15 cellular contexts compared by ENCODE assay signal in the genomic region with DNA sequence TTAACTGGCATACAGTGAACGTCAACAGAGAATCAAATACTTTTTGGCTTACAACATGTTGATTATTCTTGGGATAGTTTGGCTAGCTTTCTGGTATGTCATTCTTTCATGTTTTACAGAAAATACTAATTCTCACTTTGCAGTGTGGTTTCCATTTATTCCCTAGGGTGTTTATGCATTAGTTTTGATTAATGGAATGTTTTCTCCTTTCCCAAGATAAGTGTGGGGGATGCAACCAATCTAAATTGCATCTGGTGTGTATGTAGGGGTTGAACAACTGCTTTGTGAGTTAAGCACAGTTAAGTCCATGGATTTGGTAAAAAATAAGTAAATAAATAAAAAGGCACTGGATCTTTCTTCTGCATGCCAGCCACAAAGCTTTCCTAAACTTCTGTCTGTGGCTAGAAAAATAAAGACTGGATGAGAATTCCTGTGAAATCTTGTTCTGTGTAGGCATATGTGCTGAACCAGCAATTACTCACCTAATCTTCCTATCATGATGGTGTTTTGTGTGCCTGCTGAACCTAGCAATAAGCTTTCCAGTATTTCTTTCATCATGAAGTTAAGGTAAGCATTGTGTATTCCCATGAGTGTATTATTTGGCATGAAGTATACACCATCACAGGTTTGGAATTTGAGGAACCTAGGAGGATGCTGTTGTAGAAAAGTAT. TPM values are rescaled to one million over a fixed set of nuclear protein-coding genes. Genes with fewer than 3 reads are reported as not detected.
A peak's percentile ranks its signal among the peaks of the same experiment; 100 is the strongest.
DNase-seq lines count a peak whose midpoint lies in the region; ATAC-seq, FAIRE-seq and TF ChIP-seq lines count a peak whose summit lies in the region.
"Had no signal": no experiment of that assay in that cellular context is flagged by ENCODE, and none has a peak within 500 bp of the region (broad histone marks: within the 10 kb centered on the region; RNA-seq: fewer than 3 reads in every experiment).

No MANE protein-coding gene starts in this region.

- TF ChIP-seq EP300 in H1 (IDR thresholded peaks at IDR 0.05; ENCODE audit: borderline replicate concordance in 1 of 2, low read depth in 2 of 2, low read length in 2 of 2) (no peak), suprapubic skin (IDR thresholded peaks at IDR 0.05) (no peak)

- in situ Hi-C loops in gastrocnemius medialis (cut with MboI; ENCODE audit: low sequenced_read_pairs in 4 of 4) = no loop called here

- H2AFZ ChIP-seq in H1 (ENCODE audit: low read length) = no peak overlapping the region

- H3K79me2 ChIP-seq in H1 (ENCODE audit: control insufficient read depth in 1 of 2, insufficient read depth in 2 of 2, low read length in 2 of 2) = peaks cover 0 to 19% of the 10 kb centered on the region in 2 experiments; a peak in 2 of 4 replicates

- no peak for TF ChIP-seq RAD21 in H1 (IDR thresholded peaks at IDR 0.05 in 1 of 2, conservative IDR thresholded peaks at IDR 0.05 in 1 of 2; ENCODE audit: low read depth in 2 of 2, low read length in 2 of 2)

- CTCF ChIA-PET in AG04449 (lab: Yijun Ruan, JAX) (interaction anchor here (1.7 kb wide), 1 partner anchor 19 kb away, joined by 4 read pairs; no protein-coding TSS in a partner anchor), H1 (lab: Charles Lee; ENCODE audit: partially characterized antibody) (no interaction called here)

- peak; percentile 63 for DNase-seq in AG04449 (ENCODE audit: low read depth, low spot score)
- peak; percentile 87 for DNase-seq in NCI-H226
- DNase-seq in H1 (ENCODE audit: low read depth in 1 of 2, low spot score in 2 of 2) = no peak
- DNase-seq in gastrocnemius medialis = no peak
- DNase-seq in stimulated activated CD4-positive, alpha-beta T cell treated with anti-CD3 and anti-CD28 coated beads, Interleukin-4, amount 100 ng/mL, for 1 hour = no peak
- DNase-seq in suprapubic skin (ENCODE audit: low spot score in 2 of 2) = no peak
- DNase-seq: activated CD8-positive, alpha-beta T cell treated with anti-CD3 and anti-CD28 coated beads, Interleukin-2, amount 10 ng/mL, durations not matched to agents 7 days and 5 days; brain microvascular endothelial cell; effector memory CD8-positive, alpha-beta T cell; GF-D8; left cardiac atrium; NCI-H1092 treated with DMSO at 0.1 percent for 48 hours; stimulated activated naive CD4-positive, alpha-beta T cell had no signal

- TF ChIP-seq CTCF in AG04449 (IDR thresholded peaks at IDR 0.05; ENCODE audit: insufficient read depth, low read length, missing control alignments) = no peak
- no peak for TF ChIP-seq CTCF in H1 (IDR thresholded peaks at IDR 0.05; ENCODE audit: control extremely low read depth in 1 of 3, insufficient read depth in 1 of 3, low read depth in 1 of 3, low read length in 3 of 3)
- no peak for TF ChIP-seq CTCF in gastrocnemius medialis (IDR thresholded peaks at IDR 0.05 in 4 of 5, conservative IDR thresholded peaks at IDR 0.05 in 1 of 5)
- TF ChIP-seq CTCF in suprapubic skin (IDR thresholded peaks at IDR 0.05) = no peak

- no peak overlapping the region for H2BK5ac ChIP-seq in H1 (ENCODE audit: low read depth, low read length)

- peaks cover 4% of the 10 kb centered on the region for H3K79me1 ChIP-seq in H1 (ENCODE audit: low read depth, low read length)

- no peak overlapping the region for H2BK12ac ChIP-seq in H1 (ENCODE audit: low read depth, low read length)

- 88% methylated on average over 1 of the region's 1 CpG; no CpG with 5 or more reads in 1 of the 2 experiments for WGBS in H1 (ENCODE audit: extremely low coverage in 1 of 2, insufficient coverage in 1 of 2, insufficient read length in 1 of 2, insufficient replicate concordance in 2 of 2, low coverage in 1 of 2, low lambda C conversion rate in 2 of 2, missing lambda C conversion rate in 1 of 2), 2 experiments
- WGBS in mesodermal cell (ENCODE audit: insufficient coverage in 2 of 2), 2 experiments = no CpG with 5 or more reads among the region's 1 CpG
- 27% methylated on average over 1 of the region's 1 CpG for WGBS in suprapubic skin

- no peak overlapping the region for H2AK5ac ChIP-seq in H1 (ENCODE audit: low read depth, low read length)

- no peak overlapping the region for H3K14ac ChIP-seq in H1 (ENCODE audit: insufficient read length)

- H3K18ac ChIP-seq in H1 (ENCODE audit: extremely low read depth, low read length) = no peak overlapping the region

- H2BK20ac ChIP-seq in H1 (ENCODE audit: low read length) = no peak overlapping the region

- no peak overlapping the region for H4K8ac ChIP-seq in H1 (ENCODE audit: extremely low read depth, insufficient read depth, low read length)

- H3K56ac ChIP-seq in H1 (replicated peaks; ENCODE audit: insufficient read length, low read depth, low read length) = no peak overlapping the region

- H3K27ac ChIP-seq in H1 (ENCODE audit: low read depth, low read length) (no peak overlapping the region), mesodermal cell (ENCODE audit: low read depth, low read length, severe bottlenecking) (peak overlapping the region; percentile 11), gastrocnemius medialis (no peak overlapping the region), suprapubic skin (no peak overlapping the region)
- H3K27ac ChIP-seq: brain microvascular endothelial cell had no signal

- no peaks in the 10 kb centered on the region for H3K23me2 ChIP-seq in H1 (ENCODE audit: low read depth, low read length)

- TF ChIP-seq POLR2A in H1 (IDR thresholded peaks at IDR 0.05; ENCODE audit: control extremely low read depth in 1 of 2, low read depth in 2 of 2, low read length in 2 of 2) = no peak
- TF ChIP-seq POLR2A in gastrocnemius medialis (IDR thresholded peaks at IDR 0.05) = no peak
- TF ChIP-seq POLR2A in suprapubic skin (IDR thresholded peaks at IDR 0.05) = no peak

- H2BK15ac ChIP-seq in H1 (ENCODE audit: low read length) = no peak overlapping the region

- no peak overlapping the region for H3K23ac ChIP-seq in H1 (ENCODE audit: insufficient read length)

- intact Hi-C loops in gastrocnemius medialis (cut with DNase I; ENCODE audit: low total_unique reads) = no loop called here

- H4K5ac ChIP-seq in H1 (ENCODE audit: insufficient read length, low read depth, low read length) = no peak overlapping the region

- ATAC-seq in gastrocnemius medialis (no peak), GM21825 (IDR thresholded peaks at IDR 0.05; ENCODE audit: unreplicated experiment) (no peak)
- ATAC-seq: activated CD8-positive, alpha-beta T cell treated with anti-CD3 and anti-CD28 coated beads, Interleukin-2, amount 10 ng/mL, durations not matched to agents 7 days and 5 days; effector memory CD8-positive, alpha-beta T cell had no signal

- H3K9me3 ChIP-seq in H1 (ENCODE audit: insufficient read depth in 2 of 2, low read depth in 1 of 2, low read length in 1 of 2) (no peaks in the 10 kb centered on the region; a peak in 1 of 4 replicates), mesodermal cell (ENCODE audit: control insufficient read depth, low read length) (no peaks in the 10 kb centered on the region), gastrocnemius medialis (no peaks in the 10 kb centered on the region), suprapubic skin (no peaks in the 10 kb centered on the region)

- H3K27me3 ChIP-seq in H1 (replicated peaks in 1 of 4; ENCODE audit: control insufficient read depth in 3 of 4, extremely low read depth in 1 of 4, insufficient read depth in 3 of 4, low read length in 3 of 4) = no peaks in the 10 kb centered on the region
- no peaks in the 10 kb centered on the region for H3K27me3 ChIP-seq in gastrocnemius medialis
- H3K27me3 ChIP-seq in suprapubic skin = peaks cover 2% of the 10 kb centered on the region
- H3K27me3 ChIP-seq: brain microvascular endothelial cell had no signal

- H3K36me3 ChIP-seq in H1 (ENCODE audit: control insufficient read depth in 2 of 4, insufficient read depth in 4 of 4, low read length in 3 of 4) = no peaks in the 10 kb centered on the region; a peak in 1 of 8 replicates
- peaks cover 12% of the 10 kb centered on the region for H3K36me3 ChIP-seq in mesodermal cell (ENCODE audit: control insufficient read depth, insufficient read depth, low read length)
- no peaks in the 10 kb centered on the region for H3K36me3 ChIP-seq in gastrocnemius medialis
- H3K36me3 ChIP-seq in suprapubic skin = no peaks in the 10 kb centered on the region
- H3K36me3 ChIP-seq: brain microvascular endothelial cell had no signal

- POLR2A ChIA-PET in AG04449 (lab: Yijun Ruan, JAX) = no interaction called here
- POLR2A ChIA-PET in H1 (lab: Charles Lee; ENCODE audit: partially characterized antibody) = no interaction called here

- H4K20me1 ChIP-seq in H1 (replicated peaks in 1 of 2; ENCODE audit: control insufficient read depth in 1 of 2, insufficient read depth in 2 of 2, low read length in 2 of 2) = peaks cover 0 to 4% of the 10 kb centered on the region in 2 experiments

- H3K4me1 ChIP-seq in H1 (replicated peaks in 1 of 4; ENCODE audit: control insufficient read depth in 3 of 4, insufficient read depth in 4 of 4, low read length in 3 of 4) (peaks cover 0 to 4% (median 2%) of the 10 kb centered on the region in 4 experiments; a peak in 2 of 7 replicates), mesodermal cell (ENCODE audit: control insufficient read depth, insufficient read depth, low read length, poor library complexity, severe bottlenecking) (peaks cover 35% of the 10 kb centered on the region), gastrocnemius medialis (no peaks in the 10 kb centered on the region), suprapubic skin (no peaks in the 10 kb centered on the region)

- no peak overlapping the region for H3K4me2 ChIP-seq in H1 (ENCODE audit: insufficient read depth in 1 of 2, low read depth in 2 of 2, low read length in 2 of 2)

- FAIRE-seq in H1 (lab: Jason Lieb, UNC) = no peak

- no peak overlapping the region for H3K4me3 ChIP-seq in AG04449 (ENCODE audit: low read depth, low read length)
- H3K4me3 ChIP-seq in H1 (ENCODE audit: extremely low read depth in 1 of 4, insufficient read depth in 2 of 4, low read depth in 3 of 4, low read length in 4 of 4) = no peak overlapping the region
- H3K4me3 ChIP-seq in mesodermal cell (ENCODE audit: extremely low read depth, insufficient read depth, low read length, poor library complexity, severe bottlenecking) = no peak overlapping the region
- H3K4me3 ChIP-seq in gastrocnemius medialis = no peak overlapping the region
- H3K4me3 ChIP-seq in suprapubic skin = no peak overlapping the region

- H3K4ac ChIP-seq in H1 (replicated peaks; ENCODE audit: insufficient read length, low read depth, low read length) = no peak overlapping the region

- no peak overlapping the region for H2BK120ac ChIP-seq in H1 (replicated peaks; ENCODE audit: low read depth, low read length)

- no peak overlapping the region for H3K9ac ChIP-seq in H1 (replicated peaks in 1 of 4; ENCODE audit: extremely low read depth in 1 of 4, low read depth in 3 of 4, low read length in 3 of 4)

- H4K91ac ChIP-seq in H1 (replicated peaks; ENCODE audit: insufficient read length, low read length) = no peak overlapping the region

RNA-seq across cellular contexts. Expression of gene TENM3, which starts 50.6 kb away (rescaled TPM):
- 67.0 and 69.3 TPM in 2 replicates for total RNA-seq in H1 (2021; fragmentation: NEBNext Ultra II Directional; extraction: Animal tissue kit (Norgen Biotek cat#: 25700))
- 36.9 and 53.4 TPM in 2 replicates for polyA plus RNA-seq in H1 (2011; rRNA removed)
- polyA plus RNA-seq in H1 (2011; cell fraction: cytosol; rRNA removed) = 40.7 TPM
- 118 TPM for polyA plus RNA-seq in H1 (2011; cell fraction: nucleus; rRNA removed)
- 26.3 to 39.5 TPM (median 35.6 TPM) in 4 replicates for polyA plus RNA-seq in H1 (2012, experiment 1 of 2)
- 1.8 TPM for polyA plus RNA-seq in H1 (2012, experiment 2 of 2)
- 79.4 TPM for polyA plus RNA-seq in H1 (2013, experiment 1 of 2)
- polyA plus RNA-seq in H1 (2013, experiment 2 of 2) = 74.1 TPM
- 187 and 223 TPM in 2 replicates for polyA minus RNA-seq in H1 (2011; rRNA and poly(A)+ RNA removed)
- 110 TPM for polyA minus RNA-seq in H1 (2011; cell fraction: cytosol; rRNA and poly(A)+ RNA removed)
- 335 TPM for polyA minus RNA-seq in H1 (2011; cell fraction: nucleus; rRNA and poly(A)+ RNA removed)
- polyA plus RNA-seq in mesodermal cell (2013, experiment 1 of 2) = 75.8 TPM
- polyA plus RNA-seq in mesodermal cell (2013, experiment 2 of 2) = 56.1 TPM
- 10 to 100 TPM in 3 of 4 donors, 1 to 10 TPM in 1; 8.3 to 16.2 (median 12.3) TPM for total RNA-seq in gastrocnemius medialis
- 1 to 10 TPM in 3 of 4 donors, under 1 TPM in 1; 0.81 to 2.9 (median 1.8) TPM for total RNA-seq in suprapubic skin
- total RNA-seq: activated CD8-positive, alpha-beta T cell treated with anti-CD3 and anti-CD28 coated beads, Interleukin-2, amount 10 ng/mL, durations not matched to agents 7 days and 5 days had no signal

Comparison
In these comparisons a context has a peak if more than half of its experiments do, and no peak if none do; other contexts are left out.
1. DNase-seq: peak in AG04449 (single experiment) and NCI-H226 (single experiment); none in H1 (0 of 2), gastrocnemius medialis (0 of 2), stimulated activated CD4-positive, alpha-beta T cell treated with anti-CD3 and anti-CD28 coated beads, Interleukin-4, amount 100 ng/mL, for 1 hour (single experiment) and suprapubic skin (0 of 2).